20 cellular contexts compared by ENCODE assay signal in genomic region chr9:123753669-123754307, GRCh38.
DNase-seq lines count a peak whose midpoint lies in the region; ATAC-seq and TF ChIP-seq lines count a peak whose summit lies in the region.
"Had no signal": no experiment of that assay in that cellular context is flagged by ENCODE, and none has a peak within 500 bp of the region (broad histone marks: within the 10 kb centered on the region; RNA-seq: fewer than 3 reads in every experiment).

No MANE protein-coding gene starts in this region.

- H3K9ac ChIP-seq in mammary epithelial cell (ENCODE audit: insufficient read depth, low read length): no peak overlapping the region
- H3K9ac ChIP-seq: BLaER1 had no signal

- H3K4me1 Mint-ChIP-seq in MCF 10A (ENCODE audit: insufficient read depth, unreplicated experiment): peaks cover 14% of the 10 kb centered on the region
- peaks cover 35% of the 10 kb centered on the region for H3K4me1 Mint-ChIP-seq in HFFc6 (ENCODE audit: low read depth)
- peaks cover 37% of the 10 kb centered on the region for H3K4me1 Mint-ChIP-seq in chondrocyte (ENCODE audit: low read depth)

- peak overlapping the region; percentile 52 for H3K27ac Mint-ChIP-seq in MCF 10A (ENCODE audit: low read depth, unreplicated experiment)
- no peak overlapping the region for H3K27ac Mint-ChIP-seq in HFFc6
- H3K27ac Mint-ChIP-seq in chondrocyte (ENCODE audit: unreplicated experiment): peak overlapping the region; percentile 28
- H3K27ac Mint-ChIP-seq: H9 had no signal

- no peak for ATAC-seq in GM21515 (IDR thresholded peaks at IDR 0.05; ENCODE audit: unreplicated experiment)
- ATAC-seq: PC-3 had no signal

- no peak for TF ChIP-seq EP300 in sigmoid colon (IDR thresholded peaks at IDR 0.05)

- H3K27ac ChIP-seq in mammary epithelial cell (ENCODE audit: insufficient read depth, low read depth, low read length) (no peak overlapping the region), sigmoid colon (no peak overlapping the region)
- H3K27ac ChIP-seq: BLaER1, SJSA1 had no signal

- POLR2A ChIA-PET in MCF 10A (lab: Yijun Ruan, JAX): interaction anchor here (0.6 kb wide), 1 partner anchor 47 kb away, joined by 3 read pairs; no protein-coding TSS in a partner anchor

- dilution Hi-C loops in mammary epithelial cell (cut with HindIII; ENCODE audit: low sequenced_read_pairs): no loop called here

- no peak overlapping the region for H3K4me3 Mint-ChIP-seq in MCF 10A (ENCODE audit: unreplicated experiment)
- peak overlapping the region; percentile 4; the same call in 1 of the 2 replicates for H3K4me3 Mint-ChIP-seq in HFFc6
- no peak overlapping the region for H3K4me3 Mint-ChIP-seq in chondrocyte (ENCODE audit: unreplicated experiment)
- H3K4me3 Mint-ChIP-seq: H9 had no signal

- DNase-seq in MCF 10A (ENCODE audit: unreplicated experiment) (no peak), mammary epithelial cell (no peak), HFFc6 (no peak), chondrocyte (ENCODE audit: low spot score) (no peak), sigmoid colon (no peak), NCI-H1105 (lab: John Stamatoyannopoulos, UW) (no peak)
- DNase-seq in activated CD4-positive, CD25-positive, alpha-beta regulatory T cell (lab: John Stamatoyannopoulos, UW): no peak
- DNase-seq: 8988T, COR-L47, DMS53, GF-D8, H9, Karpas-422, NCI-H2107, NCI-H345, NCI-H69, PC-3 had no signal

- BruUV-seq in MCF 10A (replicated peaks; lab: Mats Ljungman, UMichigan): no TSS peak
- no TSS peak for BruUV-seq in mammary epithelial cell (replicated peaks; lab: Mats Ljungman, UMichigan)

- H3K27me3 Mint-ChIP-seq in MCF 10A (ENCODE audit: insufficient read depth, unreplicated experiment): no peaks in the 10 kb centered on the region
- H3K27me3 Mint-ChIP-seq in HFFc6 (ENCODE audit: insufficient read depth): no peaks in the 10 kb centered on the region; the same call in 1 of the 2 replicates
- H3K27me3 Mint-ChIP-seq in chondrocyte (ENCODE audit: low read depth): no peaks in the 10 kb centered on the region

- no peak overlapping the region for H2AFZ ChIP-seq in mammary epithelial cell (ENCODE audit: low read depth, low read length)

- H3K27me3 ChIP-seq in mammary epithelial cell (ENCODE audit: insufficient read depth, low read length) (no peaks in the 10 kb centered on the region), sigmoid colon (no peaks in the 10 kb centered on the region)
- H3K27me3 ChIP-seq: BLaER1, SJSA1 had no signal

- H3K36me3 Mint-ChIP-seq in MCF 10A (ENCODE audit: insufficient read depth, unreplicated experiment): peaks cover 12% of the 10 kb centered on the region
- peaks cover 14% of the 10 kb centered on the region for H3K36me3 Mint-ChIP-seq in HFFc6 (ENCODE audit: low read depth)
- peaks cover 2% of the 10 kb centered on the region for H3K36me3 Mint-ChIP-seq in chondrocyte (ENCODE audit: low read depth)

- CTCF ChIA-PET in MCF 10A (lab: Yijun Ruan, JAX) (no interaction called here), mammary epithelial cell (lab: Charles Lee; ENCODE audit: low non-redundant PET) (no interaction called here)

- no peaks in the 10 kb centered on the region for H3K9me3 ChIP-seq in mammary epithelial cell (replicated peaks; ENCODE audit: insufficient read depth, low read length)
- H3K9me3 ChIP-seq in sigmoid colon: no peaks in the 10 kb centered on the region
- H3K9me3 ChIP-seq: BLaER1, SJSA1 had no signal

- H3K4me2 ChIP-seq in mammary epithelial cell (ENCODE audit: insufficient read depth, low read depth, low read length): no peak overlapping the region
- H3K4me2 ChIP-seq: BLaER1 had no signal

- H3K36me3 ChIP-seq in mammary epithelial cell (ENCODE audit: insufficient read depth, low read length): no peaks in the 10 kb centered on the region
- H3K36me3 ChIP-seq in sigmoid colon: no peaks in the 10 kb centered on the region
- H3K36me3 ChIP-seq: SJSA1 had no signal

- H3K4me3 ChIP-seq in mammary epithelial cell (replicated peaks in 1 of 3; ENCODE audit: insufficient read depth in 1 of 3, low read depth in 2 of 3, low read length in 3 of 3): no peak overlapping the region
- no peak overlapping the region for H3K4me3 ChIP-seq in sigmoid colon
- H3K4me3 ChIP-seq: BLaER1, SJSA1 had no signal

- H3K4me1 ChIP-seq in mammary epithelial cell (ENCODE audit: insufficient read depth, low read length) (peaks cover 8% of the 10 kb centered on the region), sigmoid colon (peaks cover 0 to 51% (median 38%) of the 10 kb centered on the region in 4 donors)

- no peaks in the 10 kb centered on the region for H4K20me1 ChIP-seq in mammary epithelial cell (ENCODE audit: insufficient read depth, low read length)
- H4K20me1 ChIP-seq: BLaER1 had no signal

- WGBS in mammary epithelial cell (ENCODE audit: low coverage, missing lambda C conversion rate): 95% methylated on average over 2 of the region's 3 CpGs
- 85 to 91% methylated on average over 3 of the region's 3 CpGs for WGBS in sigmoid colon, 2 donors

- TF ChIP-seq CTCF in MCF 10A (IDR thresholded peaks at IDR 0.05; ENCODE audit: unreplicated experiment) (no peak), mammary epithelial cell (conservative IDR thresholded peaks at IDR 0.05 in 1 of 2, IDR thresholded peaks at IDR 0.05 in 1 of 2; ENCODE audit: extremely low read depth in 1 of 2, insufficient read depth in 1 of 2, low read depth in 1 of 2, low read length in 2 of 2) (no peak), HFFc6 (IDR thresholded peaks at IDR 0.05) (no peak), chondrocyte (IDR thresholded peaks at IDR 0.05) (no peak), sigmoid colon (IDR thresholded peaks at IDR 0.05) (no peak)

- H3K9me3 Mint-ChIP-seq in MCF 10A (ENCODE audit: unreplicated experiment) (no peaks in the 10 kb centered on the region), HFFc6 (no peaks in the 10 kb centered on the region), chondrocyte (ENCODE audit: low read depth) (no peaks in the 10 kb centered on the region)
- H3K9me3 Mint-ChIP-seq: H9 had no signal

- intact Hi-C loops in MCF 10A (cut with micrococcal nuclease): no loop called here
- intact Hi-C loops in mammary epithelial cell (cut with micrococcal nuclease): no loop called here
- intact Hi-C loops in sigmoid colon (cut with DNase I): no loop called here

- no peak for TF ChIP-seq POLR2A in sigmoid colon (IDR thresholded peaks at IDR 0.05)

- in situ Hi-C loops in mammary epithelial cell (cut with MboI; ENCODE audit: low sequenced_read_pairs in 2 of 2): no loop called here

- H3K79me2 ChIP-seq in mammary epithelial cell (ENCODE audit: insufficient read depth, low read length): no peaks in the 10 kb centered on the region
